Comparison of ENCODE assay signal across 20 cellular contexts in genomic region chr12:84660139-84660538, GRCh38.
DNase-seq lines count a peak whose midpoint lies in the region; ATAC-seq lines count a peak whose summit lies in the region.
"Had no signal": no experiment of that assay in that cellular context is flagged by ENCODE, and none has a peak within 500 bp of the region (broad histone marks: within the 10 kb centered on the region; RNA-seq: fewer than 3 reads in every experiment).

No MANE protein-coding gene starts in this region.

- H3K27me3 Mint-ChIP-seq in activated T-cell treated with anti-CD3 and anti-CD28 coated beads, Interleukin-2, amount 50 U/mL, for 4 hours (ENCODE audit: low read depth): no peaks in the 10 kb centered on the region
- H3K27me3 Mint-ChIP-seq: T-cell had no signal

- no peaks in the 10 kb centered on the region for H3K9me3 Mint-ChIP-seq in activated T-cell treated with anti-CD3 and anti-CD28 coated beads, Interleukin-2, amount 50 U/mL, for 4 hours
- H3K9me3 Mint-ChIP-seq: CD8-positive, alpha-beta T cell; T-helper 2 cell treated with Interferon-gamma antibody and Interleukin-4, amounts not matched to agents 5 μg/mL and 100 μg/mL, for 36 hours had no signal

- no peak overlapping the region for H3K4me3 Mint-ChIP-seq in activated T-cell treated with anti-CD3 and anti-CD28 coated beads, Interleukin-2, amount 50 U/mL, for 4 hours
- H3K4me3 Mint-ChIP-seq: CD8-positive, alpha-beta T cell; T-cell; T-helper 2 cell treated with Interferon-gamma antibody and Interleukin-4, amounts not matched to agents 5 μg/mL and 100 μg/mL, for 36 hours had no signal

- no peaks in the 10 kb centered on the region for H3K36me3 Mint-ChIP-seq in activated T-cell treated with anti-CD3 and anti-CD28 coated beads, Interleukin-2, amount 50 U/mL, for 4 hours (ENCODE audit: insufficient read depth)
- H3K36me3 Mint-ChIP-seq: CD8-positive, alpha-beta T cell; T-cell had no signal

- H3K4me1 Mint-ChIP-seq in activated T-cell treated with anti-CD3 and anti-CD28 coated beads, Interleukin-2, amount 50 U/mL, for 4 hours (ENCODE audit: low read depth): no peaks in the 10 kb centered on the region
- H3K4me1 Mint-ChIP-seq: T-cell had no signal

- DNase-seq in SK-N-DZ (ENCODE audit: low spot score) (peak; percentile 7), GOT3 (lab: John Stamatoyannopoulos, UW) (no peak)
- no peak for DNase-seq in activated T-cell treated with anti-CD3 and anti-CD28 coated beads, Interleukin-2, amount 50 U/mL, for 4 hours
- DNase-seq: C1 segment of cervical spinal cord; Calu3; CD8-positive, alpha-beta T cell; IMR-90; NCI-H1105; NCI-H1694 treated with DMSO at 0.1 percent for 48 hours; NCI-H2081 treated with DMSO at 0.1 percent for 48 hours; NCI-H2171 treated with DMSO at 0.1 percent for 48 hours; NCI-H524 treated with DMSO at 0.1 percent for 48 hours; SHP77 treated with DMSO at 0.1 percent for 48 hours; SK-N-SH; T-cell had no signal

- ATAC-seq in GM18867 (IDR thresholded peaks at IDR 0.05; ENCODE audit: unreplicated experiment) (peak; percentile 71), HG02973 (IDR thresholded peaks at IDR 0.05; ENCODE audit: unreplicated experiment) (peak; percentile 65), HG03469 (IDR thresholded peaks at IDR 0.05; ENCODE audit: unreplicated experiment) (no peak)
- ATAC-seq in activated T-cell treated with anti-CD3 and anti-CD28 coated beads, Interleukin-2, amount 50 U/mL, for 4 hours: no peak
- no peak for ATAC-seq in activated CD4-positive, CD25-positive, alpha-beta regulatory T cell treated with anti-CD3 and anti-CD28 coated beads, Interleukin-2, amount 50 U/mL, for 24 hours
- ATAC-seq: CD8-positive, alpha-beta T cell; T-cell had no signal

Comparison
In these comparisons a context has a peak if more than half of its experiments do, and no peak if none do; other contexts are left out.
1. ATAC-seq: peak in GM18867 (single experiment) and HG02973 (single experiment); none in activated T-cell treated with anti-CD3 and anti-CD28 coated beads, Interleukin-2, amount 50 U/mL, for 4 hours (0 of 2), activated CD4-positive, CD25-positive, alpha-beta regulatory T cell treated with anti-CD3 and anti-CD28 coated beads, Interleukin-2, amount 50 U/mL, for 24 hours (0 of 2) and HG03469 (single experiment).